Comparison of ENCODE assay signal across 16 cellular contexts in the genomic region with DNA sequence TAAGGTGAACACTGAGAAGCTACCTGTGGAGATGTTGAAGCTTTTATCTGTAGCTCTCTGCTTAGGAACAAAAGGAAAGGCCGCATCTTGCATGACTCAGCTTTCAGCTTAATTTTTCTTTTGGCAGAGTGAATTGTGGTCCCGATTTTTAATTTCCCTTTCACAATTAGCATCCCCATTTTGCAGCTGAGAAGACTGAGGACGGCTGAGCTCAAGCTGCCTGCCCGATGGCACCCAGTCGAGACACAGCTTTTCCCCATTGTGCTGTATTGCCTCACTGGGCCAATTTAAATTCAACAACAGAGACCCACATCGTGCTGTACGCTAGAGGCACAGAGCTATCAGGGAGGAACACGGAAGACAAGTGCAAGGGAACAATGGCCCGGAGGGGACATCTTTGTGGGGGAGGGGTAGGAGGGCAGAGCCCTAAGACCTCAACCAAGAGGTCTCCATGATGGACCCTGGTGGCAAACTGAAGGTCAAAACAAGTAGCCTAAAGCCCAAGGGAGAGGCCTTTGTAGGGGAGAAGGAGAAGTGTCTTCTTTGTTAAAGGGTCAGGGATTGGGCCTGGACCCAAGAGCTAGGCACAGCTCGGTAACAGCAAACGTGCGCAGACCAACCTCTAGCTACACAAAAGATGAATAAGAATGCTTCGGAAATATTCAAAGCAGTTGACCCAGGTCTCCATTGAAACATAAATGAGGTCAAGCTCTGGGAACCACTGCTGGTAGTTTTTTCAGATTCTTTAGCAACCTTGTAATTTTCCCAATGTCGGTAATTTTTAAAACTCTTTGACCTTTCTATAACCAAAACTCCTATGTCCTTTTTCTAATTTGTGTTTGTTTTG. TPM values are rescaled to one million over a fixed set of nuclear protein-coding genes. Genes with fewer than 3 reads are reported as not detected.
DNase-seq lines count a peak whose midpoint lies in the region; ATAC-seq, FAIRE-seq and TF ChIP-seq lines count a peak whose summit lies in the region.
"Had no signal": no experiment of that assay in that cellular context is flagged by ENCODE, and none has a peak within 500 bp of the region (broad histone marks: within the 10 kb centered on the region; RNA-seq: fewer than 3 reads in every experiment).

No MANE protein-coding gene starts in this region.

- no peak overlapping the region for H2BK5ac ChIP-seq in H1 (ENCODE audit: low read depth, low read length)

- CTCF ChIA-PET in Panc1 (lab: Charles Lee) (interaction anchor here (0.5 kb wide), 1 partner anchor 172 kb away, joined by 5 read pairs; no protein-coding TSS in a partner anchor), H1 (lab: Charles Lee; ENCODE audit: partially characterized antibody) (interaction anchor here (0.5 to 0.8 kb wide), 2 partner anchors 20 to 92 kb away, joined by 3 read pairs; no protein-coding TSS in a partner anchor)

- H3K79me1 ChIP-seq in H1 (ENCODE audit: low read depth, low read length) = no peaks in the 10 kb centered on the region

- H3K56ac ChIP-seq in H1 (replicated peaks; ENCODE audit: insufficient read length, low read depth, low read length) = no peak overlapping the region

- H3K4me1 Mint-ChIP-seq in CD14-positive monocyte = peaks cover 85% of the 10 kb centered on the region
- peaks cover 15% of the 10 kb centered on the region for H3K4me1 Mint-ChIP-seq in stimulated activated memory B cell treated with anti-CD40 and anti-IgM and Interleukin-4, amounts not matched to agents 10 μg/mL and 1 μg/mL and 100 μg/mL, for 72 hours

- peak overlapping the region; percentile 62 for H4K91ac ChIP-seq in H1 (replicated peaks; ENCODE audit: insufficient read length, low read length)

- H3K4me3 Mint-ChIP-seq in CD14-positive monocyte = no peak overlapping the region
- no peak overlapping the region for H3K4me3 Mint-ChIP-seq in stimulated activated memory B cell treated with anti-CD40 and anti-IgM and Interleukin-4, amounts not matched to agents 10 μg/mL and 1 μg/mL and 100 μg/mL, for 72 hours
- H3K4me3 Mint-ChIP-seq: CD4-positive, alpha-beta T cell had no signal

- no peak overlapping the region for H2BK12ac ChIP-seq in H1 (ENCODE audit: low read depth, low read length)

- H3K27me3 Mint-ChIP-seq in CD14-positive monocyte (ENCODE audit: low read depth in 3 of 3) = peaks cover 0 to 3% (median 1%) of the 10 kb centered on the region in 3 donors
- no peaks in the 10 kb centered on the region for H3K27me3 Mint-ChIP-seq in stimulated activated memory B cell treated with anti-CD40 and anti-IgM and Interleukin-4, amounts not matched to agents 10 μg/mL and 1 μg/mL and 100 μg/mL, for 72 hours

- H2AK5ac ChIP-seq in H1 (ENCODE audit: low read depth, low read length) = no peak overlapping the region; the same call in 1 of the 2 replicates

- no peak overlapping the region; a peak in 1 of 4 replicates for H3K4me2 ChIP-seq in H1 (ENCODE audit: insufficient read depth in 1 of 2, low read depth in 2 of 2, low read length in 2 of 2)

- TF ChIP-seq RAD21 in H1 (IDR thresholded peaks at IDR 0.05 in 1 of 2, conservative IDR thresholded peaks at IDR 0.05 in 1 of 2; ENCODE audit: low read depth in 2 of 2, low read length in 2 of 2) = no peak

- no peak overlapping the region for H4K8ac ChIP-seq in H1 (ENCODE audit: extremely low read depth, insufficient read depth, low read length)

- no peak for TF ChIP-seq POLR2A in H1 (IDR thresholded peaks at IDR 0.05; ENCODE audit: control extremely low read depth in 1 of 2, low read depth in 2 of 2, low read length in 2 of 2)

- no TSS peak for BruUV-seq in Panc1 (replicated peaks; lab: Mats Ljungman, UMichigan)

- FAIRE-seq in H1 (lab: Jason Lieb, UNC) = no peak
- FAIRE-seq: GM12878, GM18507 had no signal

- H3K79me2 ChIP-seq in H1 (ENCODE audit: control insufficient read depth in 1 of 2, insufficient read depth in 2 of 2, low read length in 2 of 2) = no peaks in the 10 kb centered on the region

- no peak overlapping the region for H3K9ac ChIP-seq in H1 (replicated peaks in 1 of 4; ENCODE audit: extremely low read depth in 1 of 4, low read depth in 3 of 4, low read length in 3 of 4)
- H3K9ac ChIP-seq: BLaER1 treated with 17β-estradiol and CSF1 and Interleukin-3, amounts not matched to agents 10 nM and 100 nM; GM23248 had no signal

- H3K14ac ChIP-seq in H1 (ENCODE audit: insufficient read length) = no peak overlapping the region

- intact Hi-C loops in CD14-positive monocyte (cut with micrococcal nuclease) = no loop called here
- intact Hi-C loops in Panc1 (cut with micrococcal nuclease; ENCODE audit: unreplicated experiment) = no loop called here

- H3K27me3 ChIP-seq in Panc1 (ENCODE audit: control insufficient read depth, insufficient read depth, low read length) (no peaks in the 10 kb centered on the region), H1 (replicated peaks in 1 of 4; ENCODE audit: control insufficient read depth in 3 of 4, extremely low read depth in 1 of 4, insufficient read depth in 3 of 4, low read length in 3 of 4) (no peaks in the 10 kb centered on the region), H7 (ENCODE audit: control insufficient read depth, insufficient read depth, low read length) (no peaks in the 10 kb centered on the region; the same call in 1 of the 2 replicates)
- H3K27me3 ChIP-seq: BLaER1 treated with 17β-estradiol and CSF1 and Interleukin-3, amounts not matched to agents 10 nM and 100 nM had no signal

- POLR2A ChIA-PET in Panc1 (lab: Charles Lee) (no interaction called here), H1 (lab: Charles Lee; ENCODE audit: partially characterized antibody) (no interaction called here)

- no peaks in the 10 kb centered on the region for H4K20me1 ChIP-seq in H1 (replicated peaks in 1 of 2; ENCODE audit: control insufficient read depth in 1 of 2, insufficient read depth in 2 of 2, low read length in 2 of 2)
- H4K20me1 ChIP-seq: BLaER1 treated with 17β-estradiol and CSF1 and Interleukin-3, amounts not matched to agents 10 nM and 100 nM had no signal

- no peak for ATAC-seq in Panc1
- ATAC-seq in stimulated activated memory B cell treated with anti-CD40 and anti-IgM and Interleukin-4, amounts not matched to agents 10 μg/mL and 1 μg/mL and 100 μg/mL, for 72 hours = no peak
- ATAC-seq in GM21526 (IDR thresholded peaks at IDR 0.05; ENCODE audit: low FRiP score, unreplicated experiment) = no peak
- ATAC-seq: GM12878, HCT116 had no signal

- DNase-seq in CD14-positive monocyte (ENCODE audit: low spot score) (no peak), Panc1 (ENCODE audit: low read depth, low spot score) (no peak), H1 (ENCODE audit: low read depth in 1 of 2, low spot score in 2 of 2) (peak in 1 of 2 experiments; percentile 35), H7 (no peak)
- DNase-seq in stimulated activated CD4-positive, alpha-beta T cell treated with anti-CD3 and anti-CD28 coated beads, Interleukin-1b, Interleukin-23, amount 100 ng/mL, for 48 hours = no peak
- DNase-seq: ACHN; Calu3; CD4-positive, alpha-beta T cell; DMS 273 treated with DMSO at 0.1 percent for 48 hours; GM23248 had no signal

- H3K4me3 ChIP-seq in Panc1 (ENCODE audit: low read depth in 2 of 2, low read length in 2 of 2) (no peak overlapping the region), H1 (ENCODE audit: extremely low read depth in 1 of 4, insufficient read depth in 2 of 4, low read depth in 3 of 4, low read length in 4 of 4) (no peak overlapping the region), H7 (ENCODE audit: insufficient read depth, low read depth, low read length) (no peak overlapping the region)
- H3K4me3 ChIP-seq: BLaER1 treated with 17β-estradiol and CSF1 and Interleukin-3, amounts not matched to agents 10 nM and 100 nM; GM12878; GM23248 had no signal

- H3K9me3 ChIP-seq in Panc1 (ENCODE audit: control insufficient read depth, insufficient read depth, low read depth, low read length) (no peaks in the 10 kb centered on the region), H1 (ENCODE audit: insufficient read depth in 2 of 2, low read depth in 1 of 2, low read length in 1 of 2) (no peaks in the 10 kb centered on the region)

- in situ Hi-C loops in Panc1 (cut with HindIII; ENCODE audit: low pct_unique_long_range_greater_than_20kb, low sequenced_read_pairs) = no loop called here

- no peak overlapping the region for H2BK20ac ChIP-seq in H1 (ENCODE audit: low read length)

- H3K9me3 Mint-ChIP-seq in CD14-positive monocyte = peaks cover 0 to 2% (median 0%) of the 10 kb centered on the region in 7 donors
- H3K9me3 Mint-ChIP-seq in stimulated activated memory B cell treated with anti-CD40 and anti-IgM and Interleukin-4, amounts not matched to agents 10 μg/mL and 1 μg/mL and 100 μg/mL, for 72 hours = no peaks in the 10 kb centered on the region
- H3K9me3 Mint-ChIP-seq: CD4-positive, alpha-beta T cell had no signal

- peak overlapping the region; percentile 55; the same call in 1 of the 2 replicates for H3K27ac ChIP-seq in Panc1 (ENCODE audit: low read length)
- H3K27ac ChIP-seq in H1 (ENCODE audit: low read depth, low read length) = no peak overlapping the region
- H3K27ac ChIP-seq: BLaER1 treated with 17β-estradiol and CSF1 and Interleukin-3, amounts not matched to agents 10 nM and 100 nM; GM23248 had no signal

- H3K27ac Mint-ChIP-seq in CD14-positive monocyte = peak overlapping the region in 4 of 7 donors; percentile 5 to 62 (median 22)
- peak overlapping the region; percentile 46 for H3K27ac Mint-ChIP-seq in stimulated activated memory B cell treated with anti-CD40 and anti-IgM and Interleukin-4, amounts not matched to agents 10 μg/mL and 1 μg/mL and 100 μg/mL, for 72 hours
- H3K27ac Mint-ChIP-seq: CD4-positive, alpha-beta T cell had no signal

- TF ChIP-seq CTCF in CD14-positive monocyte (IDR thresholded peaks at IDR 0.05) (no peak), Panc1 (IDR thresholded peaks at IDR 0.05) (no peak), H1 (IDR thresholded peaks at IDR 0.05; ENCODE audit: control extremely low read depth in 1 of 3, insufficient read depth in 1 of 3, low read depth in 1 of 3, low read length in 3 of 3) (no peak)

- no peaks in the 10 kb centered on the region for H3K36me3 ChIP-seq in Panc1 (ENCODE audit: control insufficient read depth, insufficient read depth, low read length)
- no peaks in the 10 kb centered on the region for H3K36me3 ChIP-seq in H1 (ENCODE audit: control insufficient read depth in 2 of 4, insufficient read depth in 4 of 4, low read length in 3 of 4)
- H3K36me3 ChIP-seq in H7 (replicated peaks; ENCODE audit: control insufficient read depth, insufficient read depth, low read length) = no peaks in the 10 kb centered on the region
- H3K36me3 ChIP-seq: BLaER1 treated with 17β-estradiol and CSF1 and Interleukin-3, amounts not matched to agents 10 nM and 100 nM had no signal

- H2BK15ac ChIP-seq in H1 (ENCODE audit: low read length) = no peak overlapping the region

- no peak overlapping the region for H3K23ac ChIP-seq in H1 (ENCODE audit: insufficient read length)

- no peak overlapping the region for H2BK120ac ChIP-seq in H1 (replicated peaks; ENCODE audit: low read depth, low read length)

- H3K18ac ChIP-seq in H1 (ENCODE audit: extremely low read depth, low read length) = no peak overlapping the region

- H3K23me2 ChIP-seq in H1 (ENCODE audit: low read depth, low read length) = peaks cover 3% of the 10 kb centered on the region; the same call in 1 of the 2 replicates

- H3K4ac ChIP-seq in H1 (replicated peaks; ENCODE audit: insufficient read length, low read depth, low read length) = no peak overlapping the region

- no peak for TF ChIP-seq EP300 in H1 (IDR thresholded peaks at IDR 0.05; ENCODE audit: borderline replicate concordance in 1 of 2, low read depth in 2 of 2, low read length in 2 of 2)

- peaks cover 0 to 9% of the 10 kb centered on the region in 2 donors for H3K36me3 Mint-ChIP-seq in CD14-positive monocyte
- no peaks in the 10 kb centered on the region for H3K36me3 Mint-ChIP-seq in stimulated activated memory B cell treated with anti-CD40 and anti-IgM and Interleukin-4, amounts not matched to agents 10 μg/mL and 1 μg/mL and 100 μg/mL, for 72 hours

- whole genome bisulfite sequencing in H1 (ENCODE audit: extremely low coverage in 1 of 2, insufficient coverage in 1 of 2, insufficient read length in 1 of 2, insufficient replicate concordance in 2 of 2, low coverage in 1 of 2, low lambda C conversion rate in 2 of 2, missing lambda C conversion rate in 1 of 2), 2 experiments = 92% methylated on average over 14 of the region's 14 CpGs; no CpG with 5 or more reads in 1 of the 2 experiments

- H3K4me1 ChIP-seq in Panc1 (ENCODE audit: control insufficient read depth, insufficient read depth, low read length) (peaks cover 9% of the 10 kb centered on the region), H1 (replicated peaks in 1 of 4; ENCODE audit: control insufficient read depth in 3 of 4, insufficient read depth in 4 of 4, low read length in 3 of 4) (peaks cover 0 to 11% (median 6%) of the 10 kb centered on the region in 4 experiments; a peak in 6 of 7 replicates)

- no peak overlapping the region for H2AFZ ChIP-seq in H1 (ENCODE audit: low read length)
- H2AFZ ChIP-seq: GM23248 had no signal

- no peak overlapping the region for H4K5ac ChIP-seq in H1 (ENCODE audit: insufficient read length, low read depth, low read length)

RNA-seq across cellular contexts. Expression of a gene that starts 13.3 kb away (rescaled TPM):
- polyA plus RNA-seq in CD14-positive monocyte = 10 to 100 TPM; 24.3 to 71.8 TPM
- 176 TPM for total RNA-seq in Panc1 (2021; ENCODE audit: unreplicated experiment)
- 81.4 TPM for polyA plus RNA-seq in Panc1 (2012; ENCODE audit: insufficient read length)
- total RNA-seq in H1 (2021; fragmentation: NEBNext Ultra II Directional; extraction: Animal tissue kit (Norgen Biotek cat#: 25700)) = 183 and 187 TPM in 2 replicates
- polyA plus RNA-seq in H1 (2011; rRNA removed) = 181 and 192 TPM in 2 replicates
- polyA plus RNA-seq in H1 (2011; cell fraction: cytosol; rRNA removed) = 139 TPM
- 515 TPM for polyA plus RNA-seq in H1 (2011; cell fraction: nucleus; rRNA removed)
- polyA plus RNA-seq in H1 (2012, experiment 1 of 2) = 88.8 to 150 TPM (median 131 TPM) in 4 replicates
- polyA plus RNA-seq in H1 (2012, experiment 2 of 2) = 21.1 TPM
- 128 TPM for polyA plus RNA-seq in H1 (2013, experiment 1 of 2)
- 113 TPM for polyA plus RNA-seq in H1 (2013, experiment 2 of 2)
- polyA minus RNA-seq in H1 (2011; rRNA and poly(A)+ RNA removed) = 550 and 562 TPM in 2 replicates
- polyA minus RNA-seq in H1 (2011; cell fraction: cytosol; rRNA and poly(A)+ RNA removed) = 165 TPM
- polyA minus RNA-seq in H1 (2011; cell fraction: nucleus; rRNA and poly(A)+ RNA removed) = 460 TPM
- total RNA-seq in H7 (2014; rRNA removed; shearing (Covaris generic)) = 155 and 200 TPM in 2 replicates
